Comparison of ENCODE assay signal across 14 cellular contexts in genomic region chr14:74956280-74957072, GRCh38. TPM values are rescaled to one million over a fixed set of nuclear protein-coding genes. Genes with fewer than 3 reads are reported as not detected.
DNase-seq lines count a peak whose midpoint lies in the region; ATAC-seq, FAIRE-seq and TF ChIP-seq lines count a peak whose summit lies in the region.
"Had no signal": no experiment of that assay in that cellular context is flagged by ENCODE, and none has a peak within 500 bp of the region (broad histone marks: within the 10 kb centered on the region; RNA-seq: fewer than 3 reads in every experiment).

No MANE protein-coding gene starts in this region.

- H3K4ac ChIP-seq in H9 (ENCODE audit: low read depth, low read length): no peak overlapping the region

- H3K27ac ChIP-seq in BLaER1: no peak overlapping the region
- no peak overlapping the region for H3K27ac ChIP-seq in H9 (ENCODE audit: insufficient read length, low read depth, low read length)

- no peak overlapping the region for H2AK5ac ChIP-seq in H9 (ENCODE audit: insufficient read length, low read length)

- H3K4me1 Mint-ChIP-seq in H9 (peaks cover 10 to 12% of the 10 kb centered on the region in 2 experiments), natural killer cell (no peaks in the 10 kb centered on the region)
- no peaks in the 10 kb centered on the region for H3K4me1 Mint-ChIP-seq in activated CD8-positive, alpha-beta memory T cell treated with anti-CD3 and anti-CD28 coated beads, Interleukin-2, amount 10 ng/mL, durations not matched to agents 7 days and 5 days

- H3K9ac ChIP-seq in BLaER1: no peak overlapping the region
- H3K9ac ChIP-seq in H9 (ENCODE audit: extremely low read depth, insufficient read length, low read length): no peak overlapping the region

- H3K27ac Mint-ChIP-seq in H9 (no peak overlapping the region), natural killer cell (no peak overlapping the region)
- H3K27ac Mint-ChIP-seq in activated CD8-positive, alpha-beta memory T cell treated with anti-CD3 and anti-CD28 coated beads, Interleukin-2, amount 10 ng/mL, durations not matched to agents 7 days and 5 days: no peak overlapping the region

- no peak overlapping the region for H2BK12ac ChIP-seq in H9 (ENCODE audit: insufficient read length, low read depth, low read length)

- ATAC-seq in natural killer cell (no peak), mucosa of descending colon (no peak), GM18867 (IDR thresholded peaks at IDR 0.05; ENCODE audit: unreplicated experiment) (no peak), HG03521 (IDR thresholded peaks at IDR 0.05; ENCODE audit: unreplicated experiment) (no peak)
- no peak for ATAC-seq in activated CD8-positive, alpha-beta memory T cell treated with anti-CD3 and anti-CD28 coated beads, Interleukin-2, amount 10 ng/mL, durations not matched to agents 7 days and 5 days

- H4K20me1 ChIP-seq in BLaER1 (no peaks in the 10 kb centered on the region), H9 (ENCODE audit: control insufficient read depth, insufficient read depth, insufficient read length) (no peaks in the 10 kb centered on the region)

- H3K4me2 ChIP-seq in BLaER1: peak overlapping the region; percentile 96; the same call in 1 of the 2 replicates
- no peak overlapping the region for H3K4me2 ChIP-seq in H9 (ENCODE audit: insufficient read depth, insufficient read length, low read length)

- no peak overlapping the region for H2BK20ac ChIP-seq in H9 (ENCODE audit: low read depth, low read length, poor library complexity, severe bottlenecking)

- peaks cover 14% of the 10 kb centered on the region for H3K27me3 ChIP-seq in BLaER1
- H3K27me3 ChIP-seq in H9 (ENCODE audit: insufficient read depth, low read length): no peaks in the 10 kb centered on the region; the same call in 1 of the 2 replicates
- H3K27me3 ChIP-seq in bronchial epithelial cell (ENCODE audit: control insufficient read depth, insufficient read depth, low read length): no peaks in the 10 kb centered on the region

- intact Hi-C loops in natural killer cell (cut with micrococcal nuclease) (no loop called here), mucosa of descending colon (cut with DNase I, micrococcal nuclease) (loop anchor here in 1 of 2 donors (10.0 kb wide), 1 partner anchor 48 kb away; the partner anchor contains the start of gene EIF2B2)

- no peak overlapping the region for H2AFZ ChIP-seq in H9 (ENCODE audit: low read length)

- H3K27me3 Mint-ChIP-seq in H9 (ENCODE audit: low read depth) (peaks cover 21% of the 10 kb centered on the region), natural killer cell (ENCODE audit: low read depth in 2 of 2) (peaks cover 0 to 7% of the 10 kb centered on the region in 2 donors)
- peaks cover 9% of the 10 kb centered on the region for H3K27me3 Mint-ChIP-seq in activated CD8-positive, alpha-beta memory T cell treated with anti-CD3 and anti-CD28 coated beads, Interleukin-2, amount 10 ng/mL, durations not matched to agents 7 days and 5 days

- no peak overlapping the region for H4K91ac ChIP-seq in H9 (ENCODE audit: insufficient read length, low read depth, low read length)

- WGBS in H9 (ENCODE audit: extremely low coverage, insufficient read length, low lambda C conversion rate): no CpG with 5 or more reads among the region's 24 CpGs

- H4K8ac ChIP-seq in H9 (replicated peaks; ENCODE audit: insufficient read length, low read depth, low read length): no peak overlapping the region

- H3K4me3 Mint-ChIP-seq in H9 (peak overlapping the region; percentile 25 to 47; a peak in 4 of 5 replicates), natural killer cell (peak overlapping the region; percentile 5)
- no peak overlapping the region for H3K4me3 Mint-ChIP-seq in activated CD8-positive, alpha-beta memory T cell treated with anti-CD3 and anti-CD28 coated beads, Interleukin-2, amount 10 ng/mL, durations not matched to agents 7 days and 5 days

- H3K4me3 ChIP-seq in BLaER1 (no peak overlapping the region), bronchial epithelial cell (ENCODE audit: low read depth, low read length) (no peak overlapping the region), mucosa of descending colon (no peak overlapping the region)

- no peaks in the 10 kb centered on the region for H3K9me3 Mint-ChIP-seq in H9
- H3K9me3 Mint-ChIP-seq in natural killer cell: no peaks in the 10 kb centered on the region
- H3K9me3 Mint-ChIP-seq in activated CD8-positive, alpha-beta memory T cell treated with anti-CD3 and anti-CD28 coated beads, Interleukin-2, amount 10 ng/mL, durations not matched to agents 7 days and 5 days (ENCODE audit: low read depth): no peaks in the 10 kb centered on the region

- no peak overlapping the region for H2BK5ac ChIP-seq in H9 (ENCODE audit: insufficient read length, low read length)

- H3K36me3 ChIP-seq in BLaER1 (no peaks in the 10 kb centered on the region), bronchial epithelial cell (ENCODE audit: control insufficient read depth, insufficient read depth, low read length) (no peaks in the 10 kb centered on the region), mucosa of descending colon (ENCODE audit: low read depth) (no peaks in the 10 kb centered on the region)
- H3K36me3 ChIP-seq: stomach had no signal

- FAIRE-seq in bronchial epithelial cell (lab: Jason Lieb, UNC): peak; percentile 7
- FAIRE-seq: colon had no signal

- no peak overlapping the region for H3T11ph ChIP-seq in H9 (ENCODE audit: low read length)

- H2BK120ac ChIP-seq in H9 (ENCODE audit: low read depth, low read length, poor library complexity, severe bottlenecking): no peak overlapping the region

- H3K79me2 ChIP-seq in H9 (ENCODE audit: insufficient read depth, low read length): no peaks in the 10 kb centered on the region

- H3K79me1 ChIP-seq in H9 (ENCODE audit: insufficient read depth, low read depth, low read length, poor library complexity, severe bottlenecking): no peaks in the 10 kb centered on the region

- H3K36me3 Mint-ChIP-seq in H9 (ENCODE audit: insufficient read depth in 1 of 3, low read depth in 3 of 3): no peaks in the 10 kb centered on the region; a peak in 1 of 7 replicates
- H3K36me3 Mint-ChIP-seq in natural killer cell: no peaks in the 10 kb centered on the region
- no peaks in the 10 kb centered on the region for H3K36me3 Mint-ChIP-seq in activated CD8-positive, alpha-beta memory T cell treated with anti-CD3 and anti-CD28 coated beads, Interleukin-2, amount 10 ng/mL, durations not matched to agents 7 days and 5 days

- CTCF ChIA-PET in activated CD8-positive, alpha-beta memory T cell treated with anti-CD3 and anti-CD28 coated beads, Interleukin-2, amount 10 ng/mL, durations not matched to agents 7 days and 5 days (lab: Charles Lee): interaction anchor here (1.0 to 1.3 kb wide), 2 partner anchors 8 to 11 kb away, joined by 3 read pairs; no protein-coding TSS in a partner anchor

- no peak for DNase-seq in H9
- DNase-seq in bronchial epithelial cell (ENCODE audit: low read depth): no peak
- DNase-seq in natural killer cell: no peak
- no peak for DNase-seq in mucosa of descending colon
- no peak for DNase-seq in activated CD8-positive, alpha-beta memory T cell treated with anti-CD3 and anti-CD28 coated beads, Interleukin-2, amount 10 ng/mL, durations not matched to agents 7 days and 5 days
- DNase-seq: AML-193, EL, NCI-H1092, NCI-H524 treated with DMSO at 0.1 percent for 48 hours, stomach had no signal

- no peak overlapping the region for H4K5ac ChIP-seq in H9 (ENCODE audit: insufficient read length, low read depth, low read length)

- H3K56ac ChIP-seq in H9 (ENCODE audit: insufficient read length, low read depth, low read length): no peak overlapping the region

- no peak overlapping the region for H2BK15ac ChIP-seq in H9 (ENCODE audit: low read depth, low read length)

- TF ChIP-seq CTCF in H9 (conservative IDR thresholded peaks at IDR 0.05) (no peak), bronchial epithelial cell (IDR thresholded peaks at IDR 0.05; ENCODE audit: insufficient read depth, low read length, severe bottlenecking) (no peak), natural killer cell (IDR thresholded peaks at IDR 0.05) (no peak), mucosa of descending colon (IDR thresholded peaks at IDR 0.05) (no peak)

- H3K4me1 ChIP-seq in BLaER1 (peaks cover 43% of the 10 kb centered on the region), H9 (ENCODE audit: insufficient read depth, low read length) (no peaks in the 10 kb centered on the region; the same call in 1 of the 2 replicates), mucosa of descending colon (ENCODE audit: low read depth) (peaks cover 13% of the 10 kb centered on the region)

- no peaks in the 10 kb centered on the region for H3K23me2 ChIP-seq in H9 (ENCODE audit: insufficient read length, low read depth, low read length, poor library complexity, severe bottlenecking)

- no peak overlapping the region for H3K14ac ChIP-seq in H9 (ENCODE audit: insufficient read depth, low read length)

- H3K9me3 ChIP-seq in BLaER1: no peaks in the 10 kb centered on the region
- H3K9me3 ChIP-seq in H9 (ENCODE audit: control insufficient read depth, low read depth, low read length): no peaks in the 10 kb centered on the region
- no peaks in the 10 kb centered on the region for H3K9me3 ChIP-seq in mucosa of descending colon
- H3K9me3 ChIP-seq: stomach had no signal

- H3K23ac ChIP-seq in H9 (ENCODE audit: insufficient read length, low read depth, low read length): no peak overlapping the region

- H3K18ac ChIP-seq in H9 (ENCODE audit: insufficient read length, low read depth, low read length): no peak overlapping the region

RNA-seq across cellular contexts. Expression of gene PGF, which starts 1.1 kb away (rescaled TPM):
- total RNA-seq in H9 (2021): 2.3 and 2.8 TPM in 2 replicates
- total RNA-seq in bronchial epithelial cell: 52.1 and 56.6 TPM in 2 replicates
- under 1 TPM in 2 of 3 donors, not detected in 1; 0.33 to 0.34 TPM for total RNA-seq in natural killer cell
- 1 to 10 TPM in 2 of 3 donors, under 1 TPM in 1; 0.96 to 3.1 (median 2.3) TPM for total RNA-seq in mucosa of descending colon
- total RNA-seq in activated CD8-positive, alpha-beta memory T cell treated with anti-CD3 and anti-CD28 coated beads, Interleukin-2, amount 10 ng/mL, durations not matched to agents 7 days and 5 days: under 1 TPM; 0.29 to 0.56 TPM

RNA-seq across cellular contexts. Expression of gene RPS6KL1, which starts 33.4 kb away (rescaled TPM):
- total RNA-seq in H9 (2021) (13.8 and 18.8 TPM in 2 replicates), bronchial epithelial cell (1.5 and 6.1 TPM in 2 replicates), natural killer cell (1 to 10 TPM; 1.9 to 7.9 (median 2.9) TPM), mucosa of descending colon (10 to 100 TPM in 2 of 3 donors, 1 to 10 TPM in 1; 7.7 to 12.7 (median 11.5) TPM)
- total RNA-seq in activated CD8-positive, alpha-beta memory T cell treated with anti-CD3 and anti-CD28 coated beads, Interleukin-2, amount 10 ng/mL, durations not matched to agents 7 days and 5 days: 1 to 10 TPM; 2.5 to 3.6 TPM

RNA-seq across cellular contexts. Expression of gene EIF2B2, which starts 46.2 kb away (rescaled TPM):
- total RNA-seq in H9 (2021): 48.3 and 53.4 TPM in 2 replicates
- 60.6 and 83.7 TPM in 2 replicates for total RNA-seq in bronchial epithelial cell
- 10 to 100 TPM; 22.2 to 45.1 (median 31.2) TPM for total RNA-seq in natural killer cell
- total RNA-seq in mucosa of descending colon: 10 to 100 TPM; 40.6 to 50.9 (median 46.3) TPM
- 10 to 100 TPM; 47.9 to 54.0 TPM for total RNA-seq in activated CD8-positive, alpha-beta memory T cell treated with anti-CD3 and anti-CD28 coated beads, Interleukin-2, amount 10 ng/mL, durations not matched to agents 7 days and 5 days

Comparison
In these comparisons a context has a peak if more than half of its experiments do, and no peak if none do; other contexts are left out.
1. RNA of gene PGF, which starts 1.1 kb away (total RNA-seq): 52.1 to 56.6 TPM in bronchial epithelial cell; 0.96 to 3.1 TPM in mucosa of descending colon, 2.3 to 2.8 TPM in H9, 0.29 to 0.56 TPM in activated CD8-positive, alpha-beta memory T cell treated with anti-CD3 and anti-CD28 coated beads, Interleukin-2, amount 10 ng/mL, durations not matched to agents 7 days and 5 days and 0.33 to 0.34 TPM in natural killer cell; every median in the first group is over 10 times any median in the second.